In the genomic region with DNA sequence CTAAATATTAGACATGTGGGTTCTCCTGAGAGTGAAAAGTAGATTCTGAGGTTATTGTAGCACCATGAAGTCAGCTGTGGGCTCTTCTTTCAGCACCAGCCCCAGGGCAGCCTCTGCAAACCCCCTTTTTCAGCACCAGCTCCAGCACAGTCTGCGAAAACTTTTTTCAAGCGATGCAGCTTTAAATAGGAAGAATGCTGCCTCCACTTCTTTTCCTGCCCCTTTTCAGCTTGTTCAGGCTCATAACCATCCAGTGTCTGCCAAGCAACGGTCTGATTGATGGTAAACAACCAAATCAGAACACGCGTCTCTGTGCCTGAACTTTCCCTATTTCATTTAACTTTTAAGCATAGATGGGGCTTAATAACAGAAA, we compare ENCODE assay signal across 8 cellular contexts. TPM values are rescaled to one million over a fixed set of nuclear protein-coding genes. Genes with fewer than 3 reads are reported as not detected.
A peak's percentile ranks its signal among the peaks of the same experiment; 100 is the strongest.
DNase-seq lines count a peak whose midpoint lies in the region; ATAC-seq, FAIRE-seq and TF ChIP-seq lines count a peak whose summit lies in the region.

A gene (minus strand): TSS at position 155 of the 373 bp plus-strand sequence. CDS start 157 bp downstream, outside the sequence.

- H3K4ac ChIP-seq in mesendoderm (ENCODE audit: low read depth, low read length) = peak within 1 kb of the TSS; percentile 87

- H3K23ac ChIP-seq in mesendoderm (ENCODE audit: low read length) = peak within 1 kb of the TSS; percentile 86

- H3K27ac Mint-ChIP-seq in endothelial cell (ENCODE audit: unreplicated experiment) = peak within 1 kb of the TSS; percentile 82

- H3K36me3 ChIP-seq in mesendoderm (ENCODE audit: control insufficient read depth, insufficient read depth, low read length) (no peaks in the 10 kb centered on the region), uterus (no peaks in the 10 kb centered on the region)

- H3K4me1 Mint-ChIP-seq in endothelial cell (ENCODE audit: unreplicated experiment) = peaks cover 37% of the 10 kb centered on the region

- H3K36me3 Mint-ChIP-seq in endothelial cell (ENCODE audit: low read depth, unreplicated experiment) = no peaks in the 10 kb centered on the region

- peak within 1 kb of the TSS; percentile 95 for H3K56ac ChIP-seq in mesendoderm (ENCODE audit: low read length)

- peaks cover 30% of the 10 kb centered on the region for H3K79me2 ChIP-seq in mesendoderm (ENCODE audit: control insufficient read depth, insufficient read depth, low read length)

- TF ChIP-seq RAD21 in A549 (conservative IDR thresholded peaks at IDR 0.05 in 1 of 2, IDR thresholded peaks at IDR 0.05 in 1 of 2) = 0 out of 5 replicates have a peak, but pooled peaks of 1 of the 2 experiments have one; percentile 12

- H3K4me3 Mint-ChIP-seq in endothelial cell (ENCODE audit: unreplicated experiment) = peak within 1 kb of the TSS; percentile 93

- no peak for TF ChIP-seq EP300 in A549 (IDR thresholded peaks at IDR 0.05)

- H3K27ac ChIP-seq in A549 = peak within 1 kb of the TSS; percentile 84 to 93
- H3K27ac ChIP-seq in mesendoderm (ENCODE audit: low read depth, low read length) = peak within 1 kb of the TSS; percentile 84
- H3K27ac ChIP-seq in uterus = peak within 1 kb of the TSS; percentile 84 to 93

- peak; percentile 15 to 86 for DNase-seq in A549 (ENCODE audit: low read depth in 1 of 2, low spot score in 1 of 2)
- peak; percentile 62 for DNase-seq in NCI-H2227 (lab: John Stamatoyannopoulos, UW; ENCODE audit: unreplicated experiment)
- DNase-seq in endothelial cell (ENCODE audit: low spot score) = peak; percentile 52
- DNase-seq in mesendoderm = peak; percentile 90
- peak; percentile 57 to 70 for DNase-seq in uterus
- DNase-seq in putamen (ENCODE audit: low spot score) = no peak
- no peak for DNase-seq in GM10248 (ENCODE audit: extremely low spot score)

- H3K4me3 ChIP-seq in A549 = peak within 1 kb of the TSS; percentile 66
- H3K4me3 ChIP-seq in mesendoderm (ENCODE audit: low read length) = peak within 1 kb of the TSS; percentile 89
- peak within 1 kb of the TSS; percentile 49 to 71 for H3K4me3 ChIP-seq in uterus

- FAIRE-seq in A549 (lab: Jason Lieb, UNC) = peak; percentile 90

- H3K27me3 ChIP-seq in mesendoderm (ENCODE audit: insufficient read depth, low read length, poor library complexity) (no peaks in the 10 kb centered on the region), uterus (no peaks in the 10 kb centered on the region)

- H3K18ac ChIP-seq in mesendoderm (ENCODE audit: low read length) = peak within 1 kb of the TSS; percentile 98

- H2AK5ac ChIP-seq in mesendoderm (ENCODE audit: low read length) = no peak within 1 kb of the TSS

- TF ChIP-seq POLR2A in A549 (IDR thresholded peaks at IDR 0.05; ENCODE audit: low read length) = peak; percentile 50
- peak in 1 of 2 donors; percentile 25 for TF ChIP-seq POLR2A in uterus (IDR thresholded peaks at IDR 0.05)

- CTCF ChIA-PET in A549 (lab: Yijun Ruan, JAX) = interaction anchor here (0.7 to 4.5 kb wide), 11 partner anchors 9 to 107 kb away, joined by 3 to 25 read pairs (median 4); no protein-coding TSS in a partner anchor
- CTCF ChIA-PET in GM10248 (lab: Yijun Ruan, JAX) = interaction anchor here (1.2 to 1.6 kb wide), 2 partner anchors 15 to 37 kb away, joined by 3 to 6 read pairs; no protein-coding TSS in a partner anchor

- peaks cover 50% of the 10 kb centered on the region for H3K4me1 ChIP-seq in A549
- H3K4me1 ChIP-seq in mesendoderm (ENCODE audit: control insufficient read depth, low read depth, low read length) = peaks cover 2% of the 10 kb centered on the region
- no peaks in the 10 kb centered on the region for H3K4me1 ChIP-seq in uterus

- WGBS in A549 (ENCODE audit: missing lambda C conversion rate) = 2% methylated on average over 5 of the region's 5 CpGs
- no CpG with 5 or more reads among the region's 5 CpGs for WGBS in mesendoderm (ENCODE audit: extremely low coverage, insufficient coverage, low lambda C conversion rate)

- H3K4me2 ChIP-seq in A549 (peak within 1 kb of the TSS; percentile 77), mesendoderm (ENCODE audit: low read length) (peak within 1 kb of the TSS; percentile 6)

- ATAC-seq in A549 = peak; percentile 86 to 89
- ATAC-seq in GM19397 (IDR thresholded peaks at IDR 0.05; ENCODE audit: unreplicated experiment) = no peak

- TF ChIP-seq CTCF in A549 (IDR thresholded peaks at IDR 0.05) = no peak
- TF ChIP-seq CTCF in endothelial cell (IDR thresholded peaks at IDR 0.05; ENCODE audit: unreplicated experiment) = no peak
- TF ChIP-seq CTCF in uterus (IDR thresholded peaks at IDR 0.05) = no peak
- no peak for TF ChIP-seq CTCF in GM10248 (IDR thresholded peaks at IDR 0.05; ENCODE audit: control extremely low read depth, extremely low read depth, low read depth, missing control alignments)

- H3K9me3 Mint-ChIP-seq in endothelial cell (ENCODE audit: unreplicated experiment) = no peaks in the 10 kb centered on the region

- peak within 1 kb of the TSS; percentile 87 for H3K9ac ChIP-seq in mesendoderm (ENCODE audit: low read length)

- peak within 1 kb of the TSS; percentile 98 for H2BK15ac ChIP-seq in mesendoderm (replicated peaks; ENCODE audit: low read depth)

- H4K5ac ChIP-seq in mesendoderm (ENCODE audit: low read length) = peak within 1 kb of the TSS; percentile 3

- peak within 1 kb of the TSS; percentile 62 for H2BK5ac ChIP-seq in mesendoderm (ENCODE audit: low read length)

- peak within 1 kb of the TSS; percentile 56 for H4K8ac ChIP-seq in mesendoderm (ENCODE audit: low read depth, low read length)

- H2BK120ac ChIP-seq in mesendoderm (ENCODE audit: low read depth, low read length) = peak within 1 kb of the TSS; percentile 93

- no peaks in the 10 kb centered on the region for H3K27me3 Mint-ChIP-seq in endothelial cell (ENCODE audit: unreplicated experiment)

- H3K9me3 ChIP-seq in A549 (no peaks in the 10 kb centered on the region), uterus (no peaks in the 10 kb centered on the region)

- no peaks in the 10 kb centered on the region for H3K79me1 ChIP-seq in mesendoderm (ENCODE audit: low read length)

- intact Hi-C loops in uterus (cut with DNase I; ENCODE audit: low total_unique reads) = loop anchor here (5.0 kb wide), 1 partner anchor 42 kb away; no protein-coding TSS in a partner anchor

- POLR2A ChIA-PET in A549 (lab: Yijun Ruan, JAX) (interaction anchor here (1.0 to 3.5 kb wide), 10 partner anchors 12 to 261 kb away, joined by 3 to 23 read pairs (median 9); a partner anchor contains a TSS), GM10248 (lab: Yijun Ruan, JAX) (no interaction called here)

TF ChIP-seq in A549, 52 proteins besides CTCF, POLR2A, EP300 and RAD21:
- no peak for TF ChIP-seq GATA3 (IDR thresholded peaks at IDR 0.05; ENCODE audit: borderline replicate concordance)
- TF ChIP-seq, protein P1, sequence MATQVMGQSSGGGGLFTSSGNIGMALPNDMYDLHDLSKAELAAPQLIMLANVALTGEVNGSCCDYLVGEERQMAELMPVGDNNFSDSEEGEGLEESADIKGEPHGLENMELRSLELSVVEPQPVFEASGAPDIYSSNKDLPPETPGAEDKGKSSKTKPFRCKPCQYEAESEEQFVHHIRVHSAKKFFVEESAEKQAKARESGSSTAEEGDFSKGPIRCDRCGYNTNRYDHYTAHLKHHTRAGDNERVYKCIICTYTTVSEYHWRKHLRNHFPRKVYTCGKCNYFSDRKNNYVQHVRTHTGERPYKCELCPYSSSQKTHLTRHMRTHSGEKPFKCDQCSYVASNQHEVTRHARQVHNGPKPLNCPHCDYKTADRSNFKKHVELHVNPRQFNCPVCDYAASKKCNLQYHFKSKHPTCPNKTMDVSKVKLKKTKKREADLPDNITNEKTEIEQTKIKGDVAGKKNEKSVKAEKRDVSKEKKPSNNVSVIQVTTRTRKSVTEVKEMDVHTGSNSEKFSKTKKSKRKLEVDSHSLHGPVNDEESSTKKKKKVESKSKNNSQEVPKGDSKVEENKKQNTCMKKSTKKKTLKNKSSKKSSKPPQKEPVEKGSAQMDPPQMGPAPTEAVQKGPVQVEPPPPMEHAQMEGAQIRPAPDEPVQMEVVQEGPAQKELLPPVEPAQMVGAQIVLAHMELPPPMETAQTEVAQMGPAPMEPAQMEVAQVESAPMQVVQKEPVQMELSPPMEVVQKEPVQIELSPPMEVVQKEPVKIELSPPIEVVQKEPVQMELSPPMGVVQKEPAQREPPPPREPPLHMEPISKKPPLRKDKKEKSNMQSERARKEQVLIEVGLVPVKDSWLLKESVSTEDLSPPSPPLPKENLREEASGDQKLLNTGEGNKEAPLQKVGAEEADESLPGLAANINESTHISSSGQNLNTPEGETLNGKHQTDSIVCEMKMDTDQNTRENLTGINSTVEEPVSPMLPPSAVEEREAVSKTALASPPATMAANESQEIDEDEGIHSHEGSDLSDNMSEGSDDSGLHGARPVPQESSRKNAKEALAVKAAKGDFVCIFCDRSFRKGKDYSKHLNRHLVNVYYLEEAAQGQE (IDR thresholded peaks at IDR 0.05) = peak; percentile 75
- 0 out of 2 replicates have a peak, but pooled peaks have one; percentile 29 for TF ChIP-seq HOXB5 (CRISPR knock-in tag; IDR thresholded peaks at IDR 0.05)
- peak; percentile 46 to 55; a peak in 2 of 5 replicates for TF ChIP-seq JUN (IDR thresholded peaks at IDR 0.05)
- TF ChIP-seq, protein P2, sequence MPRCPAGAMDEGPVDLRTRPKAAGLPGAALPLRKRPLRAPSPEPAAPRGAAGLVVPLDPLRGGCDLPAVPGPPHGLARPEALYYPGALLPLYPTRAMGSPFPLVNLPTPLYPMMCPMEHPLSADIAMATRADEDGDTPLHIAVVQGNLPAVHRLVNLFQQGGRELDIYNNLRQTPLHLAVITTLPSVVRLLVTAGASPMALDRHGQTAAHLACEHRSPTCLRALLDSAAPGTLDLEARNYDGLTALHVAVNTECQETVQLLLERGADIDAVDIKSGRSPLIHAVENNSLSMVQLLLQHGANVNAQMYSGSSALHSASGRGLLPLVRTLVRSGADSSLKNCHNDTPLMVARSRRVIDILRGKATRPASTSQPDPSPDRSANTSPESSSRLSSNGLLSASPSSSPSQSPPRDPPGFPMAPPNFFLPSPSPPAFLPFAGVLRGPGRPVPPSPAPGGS (IDR thresholded peaks at IDR 0.05) = peak; percentile 65; the same call in 1 of the 3 replicates

RNA-seq across cellular contexts. Expression of the gene that starts here (rescaled TPM):
- 215 and 244 TPM in 2 replicates for polyA plus RNA-seq in A549 (2011; rRNA removed)
- polyA plus RNA-seq in A549 (2012; cell fraction: cytosol; rRNA removed) = 66.7 and 70.8 TPM in 2 replicates
- polyA plus RNA-seq in A549 (2012; cell fraction: nucleus; rRNA removed) = 138 and 156 TPM in 2 replicates
- 114 to 156 TPM (median 152 TPM) in 3 replicates for polyA plus RNA-seq in A549 (2017; fragmentation: RNase III; extraction: RNeasy Plus Mini Kit Qiagen cat#74134 plus additional on column Dnase treatment)
- polyA minus RNA-seq in A549 (2011; rRNA and poly(A)+ RNA removed) = 199 and 285 TPM in 2 replicates
- total RNA-seq in endothelial cell (ENCODE audit: unreplicated experiment) = 243 TPM
- 74.1 TPM for polyA plus RNA-seq in mesendoderm (2013, experiment 1 of 2)
- 72.8 TPM for polyA plus RNA-seq in mesendoderm (2013, experiment 2 of 2)
- total RNA-seq in uterus = 100 to 1,000 TPM in 1 of 4 donors, 10 to 100 TPM in 3; 15.0 to 908 (median 33.3) TPM

Comparison
In these comparisons a context has a peak if more than half of its experiments do, and no peak if none do; other contexts are left out.
1. DNase-seq: peak in A549 (2 of 2), NCI-H2227 (single experiment), endothelial cell (single experiment), mesendoderm (single experiment) and uterus (2 of 2); none in putamen (single experiment) and GM10248 (single experiment).
2. Peak in every context shown above with its lines, with median percentiles within 50 percentile points of each other: H3K27ac ChIP-seq and H3K4me3 ChIP-seq.